Comparison of ENCODE assay signal across 15 cellular contexts in genomic region chr4:11799182-11799581, GRCh38.
DNase-seq lines count a peak whose midpoint lies in the region; ATAC-seq and TF ChIP-seq lines count a peak whose summit lies in the region.
"Had no signal": no experiment of that assay in that cellular context is flagged by ENCODE, and none has a peak within 500 bp of the region (broad histone marks: within the 10 kb centered on the region; RNA-seq: fewer than 3 reads in every experiment).

No MANE protein-coding gene starts in this region.

- peak; percentile 75 for ATAC-seq in left colon
- no peak for ATAC-seq in body of pancreas
- ATAC-seq: K562 had no signal

- H3K36me3 ChIP-seq in body of pancreas (replicated peaks in 1 of 2; ENCODE audit: insufficient read depth in 1 of 2, low read depth in 2 of 2): no peaks in the 10 kb centered on the region

- TF ChIP-seq POLR2A in body of pancreas (IDR thresholded peaks at IDR 0.05): no peak

- H3K36me3 Mint-ChIP-seq in endothelial cell (ENCODE audit: low read depth, unreplicated experiment): no peaks in the 10 kb centered on the region

- H3K4me1 Mint-ChIP-seq in endothelial cell (ENCODE audit: unreplicated experiment): peaks cover 14% of the 10 kb centered on the region
- H3K4me1 Mint-ChIP-seq: B cell had no signal

- no peaks in the 10 kb centered on the region for H3K9me3 Mint-ChIP-seq in endothelial cell (ENCODE audit: unreplicated experiment)

- no peak overlapping the region for H3K4me3 Mint-ChIP-seq in endothelial cell (ENCODE audit: unreplicated experiment)
- H3K4me3 Mint-ChIP-seq: B cell had no signal

- no peak for TF ChIP-seq CTCF in body of pancreas (IDR thresholded peaks at IDR 0.05)
- TF ChIP-seq CTCF in endothelial cell (IDR thresholded peaks at IDR 0.05; ENCODE audit: unreplicated experiment): no peak

- H3K4me1 ChIP-seq in body of pancreas: no peaks in the 10 kb centered on the region

- H3K27ac Mint-ChIP-seq in endothelial cell (ENCODE audit: unreplicated experiment): no peak overlapping the region
- H3K27ac Mint-ChIP-seq: B cell had no signal

- H3K4me3 ChIP-seq in body of pancreas: no peak overlapping the region
- H3K4me3 ChIP-seq: K562 had no signal

- peak; percentile 18 for DNase-seq in NCI-H1092 treated with DMSO at 0.1 percent for 48 hours (lab: John Stamatoyannopoulos, UW)
- DNase-seq in NCI-H1092 (lab: John Stamatoyannopoulos, UW): no peak
- DNase-seq in COR-L47 (lab: John Stamatoyannopoulos, UW): peak; percentile 2
- DNase-seq in NCI-H2171 (lab: John Stamatoyannopoulos, UW): peak; percentile 48
- peak; percentile 36 to 45 for DNase-seq in left colon
- DNase-seq in body of pancreas: no peak
- no peak for DNase-seq in RPMI8226
- DNase-seq in endothelial cell (ENCODE audit: low spot score): no peak
- DNase-seq: Caco-2, NCI-H1417, NCI-H187, NCI-H774, T-helper 1 cell had no signal

- H3K9me3 ChIP-seq in body of pancreas: no peaks in the 10 kb centered on the region
- H3K9me3 ChIP-seq: Caco-2 had no signal

- H3K27me3 Mint-ChIP-seq in endothelial cell (ENCODE audit: unreplicated experiment): no peaks in the 10 kb centered on the region
- H3K27me3 Mint-ChIP-seq: B cell had no signal

- 13 to 17% methylated on average over 1 of the region's 1 CpG for WGBS in body of pancreas, 2 donors

- H3K27me3 ChIP-seq in body of pancreas: no peaks in the 10 kb centered on the region

- no peak overlapping the region for H3K27ac ChIP-seq in body of pancreas

- intact Hi-C loops in left colon (cut with DNase I, micrococcal nuclease): no loop called here
- intact Hi-C loops in body of pancreas (cut with DNase I): no loop called here

Comparison
In these comparisons a context has a peak if more than half of its experiments do, and no peak if none do; other contexts are left out.
1. DNase-seq: peak in NCI-H1092 treated with DMSO at 0.1 percent for 48 hours (single experiment), COR-L47 (single experiment), NCI-H2171 (single experiment) and left colon (2 of 2); none in NCI-H1092 (single experiment), body of pancreas (0 of 4), RPMI8226 (single experiment) and endothelial cell (single experiment).